Comparison of ENCODE assay signal across 9 cellular contexts in genomic region chr7:94656658-94656924, GRCh38. TPM values are rescaled to one million over a fixed set of nuclear protein-coding genes. Genes with fewer than 3 reads are reported as not detected.
DNase-seq lines count a peak whose midpoint lies in the region; ATAC-seq, FAIRE-seq and TF ChIP-seq lines count a peak whose summit lies in the region.
"Had no signal": no experiment of that assay in that cellular context is flagged by ENCODE, and none has a peak within 500 bp of the region (broad histone marks: within the 10 kb centered on the region; RNA-seq: fewer than 3 reads in every experiment).

No MANE protein-coding gene starts in this region.

- intact Hi-C loops in left ventricle myocardium inferior (cut with micrococcal nuclease) = no loop called here
- intact Hi-C loops in Right ventricle myocardium superior (cut with DNase I) = loop anchor here (10.0 kb wide), 2 partner anchors 152 to 202 kb away; partner anchors contain the start of gene CASD1

- H3K4me1 ChIP-seq in left ventricle myocardium inferior (peaks cover 32% of the 10 kb centered on the region), mucosa of rectum (ENCODE audit: control insufficient read depth in 2 of 2, insufficient read depth in 2 of 2, low read length in 2 of 2) (peaks cover 7 to 11% of the 10 kb centered on the region in 2 donors)

- H3K9me3 ChIP-seq in left ventricle myocardium inferior (replicated peaks) (peaks cover 7% of the 10 kb centered on the region), mucosa of rectum (ENCODE audit: control insufficient read depth in 2 of 2, low read length in 2 of 2) (no peaks in the 10 kb centered on the region)

- no peak for FAIRE-seq in bronchial epithelial cell (lab: Jason Lieb, UNC)
- FAIRE-seq: endometrium had no signal

- DNase-seq in left ventricle myocardium inferior = no peak
- no peak for DNase-seq in Right ventricle myocardium superior
- no peak for DNase-seq in bronchial epithelial cell (ENCODE audit: low read depth)
- no peak for DNase-seq in iPS-NIHi11 (ENCODE audit: low spot score)
- DNase-seq in NCI-H1417 (lab: John Stamatoyannopoulos, UW) = no peak

- TF ChIP-seq CTCF in left ventricle myocardium inferior (IDR thresholded peaks at IDR 0.05; ENCODE audit: borderline replicate concordance) = no peak
- no peak for TF ChIP-seq CTCF in bronchial epithelial cell (IDR thresholded peaks at IDR 0.05; ENCODE audit: insufficient read depth, low read length, severe bottlenecking)

- H3K27me3 ChIP-seq in left ventricle myocardium inferior (ENCODE audit: low read depth) (peaks cover 32% of the 10 kb centered on the region), bronchial epithelial cell (ENCODE audit: control insufficient read depth, insufficient read depth, low read length) (no peaks in the 10 kb centered on the region), mucosa of rectum (ENCODE audit: control insufficient read depth in 2 of 2, insufficient read depth in 2 of 2, low read length in 2 of 2) (peaks cover 8 to 20% of the 10 kb centered on the region in 2 donors)

- H3K9ac ChIP-seq in mucosa of rectum (ENCODE audit: low read depth in 1 of 2, low read length in 2 of 2) = no peak overlapping the region

- H3K27ac ChIP-seq in left ventricle myocardium inferior (replicated peaks) (no peak overlapping the region), mucosa of rectum (ENCODE audit: low read depth in 2 of 2, low read length in 2 of 2) (no peak overlapping the region)

- no peaks in the 10 kb centered on the region for H3K36me3 ChIP-seq in left ventricle myocardium inferior
- H3K36me3 ChIP-seq in bronchial epithelial cell (ENCODE audit: control insufficient read depth, insufficient read depth, low read length) = no peaks in the 10 kb centered on the region
- H3K36me3 ChIP-seq in mucosa of rectum (ENCODE audit: control insufficient read depth in 2 of 2, insufficient read depth in 2 of 2, low read length in 2 of 2) = no peaks in the 10 kb centered on the region

- H3K4me3 ChIP-seq in left ventricle myocardium inferior = peak overlapping the region; percentile 80
- peak overlapping the region; percentile 64 for H3K4me3 ChIP-seq in bronchial epithelial cell (ENCODE audit: low read depth, low read length)
- H3K4me3 ChIP-seq in mucosa of rectum (ENCODE audit: low read length in 2 of 2) = peak overlapping the region; percentile 38 to 78

- ATAC-seq in Right ventricle myocardium superior (ENCODE audit: poor library complexity) = no peak
- no peak for ATAC-seq in GM21576 (IDR thresholded peaks at IDR 0.05; ENCODE audit: unreplicated experiment)
- ATAC-seq in HG02973 (IDR thresholded peaks at IDR 0.05; ENCODE audit: unreplicated experiment) = no peak

RNA-seq across cellular contexts. Expression of gene SGCE, which starts 0.7 kb away (rescaled TPM):
- total RNA-seq in left ventricle myocardium inferior (20.1 TPM), Right ventricle myocardium superior (15.8 TPM), bronchial epithelial cell (20.0 and 23.0 TPM in 2 replicates)
